19 cellular contexts compared by ENCODE assay signal in the genomic region with DNA sequence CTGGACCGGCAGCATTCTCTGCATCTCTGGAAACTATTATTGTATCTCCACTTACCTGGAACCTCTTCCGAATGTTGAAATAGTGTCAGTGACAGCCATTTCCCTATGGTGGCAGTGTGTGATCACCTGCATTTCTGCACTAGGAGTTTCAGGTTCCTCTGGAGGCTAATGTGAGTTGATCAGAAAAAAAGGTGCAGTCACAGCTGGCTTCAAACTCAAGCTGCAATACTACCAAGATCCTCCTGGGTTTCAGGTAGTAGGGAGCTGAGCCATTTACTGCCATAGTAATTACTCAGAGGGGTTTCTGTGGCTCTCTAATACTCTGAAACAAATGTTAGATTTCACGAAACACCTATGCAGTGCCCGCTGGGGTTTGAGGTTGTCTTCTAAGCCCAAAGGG.
DNase-seq lines count a peak whose midpoint lies in the region; ATAC-seq, FAIRE-seq and TF ChIP-seq lines count a peak whose summit lies in the region.
"Had no signal": no experiment of that assay in that cellular context is flagged by ENCODE, and none has a peak within 500 bp of the region (broad histone marks: within the 10 kb centered on the region; RNA-seq: fewer than 3 reads in every experiment).

No MANE protein-coding gene starts in this region.

- H3K4me1 Mint-ChIP-seq in activated CD4-positive, alpha-beta T cell treated with anti-CD3 and anti-CD28 coated beads, Interleukin-2, amount 10 ng/mL, durations not matched to agents 24 days and 14 days = no peaks in the 10 kb centered on the region
- no peaks in the 10 kb centered on the region for H3K4me1 Mint-ChIP-seq in stimulated activated effector memory CD8-positive, alpha-beta T cell treated with anti-CD3 and anti-CD28 coated beads, Interleukin-12 subunit alpha, Interleukin-12 subunit beta, amount 100 ng/mL, for 72 hours
- no peaks in the 10 kb centered on the region for H3K4me1 Mint-ChIP-seq in natural killer cell treated with Interleukin-12 subunit alpha and Interleukin-12 subunit beta and Interleukin-15 and Interleukin-18, amount 100 ng/mL, for 72 hours (ENCODE audit: low read depth in 2 of 2)
- H3K4me1 Mint-ChIP-seq: activated CD4-positive, alpha-beta memory T cell treated with anti-CD3 and anti-CD28 coated beads, Interleukin-2, amount 10 ng/mL, durations not matched to agents 7 days and 5 days; activated naive CD4-positive, alpha-beta T cell treated with anti-CD3 and anti-CD28 coated beads, Interleukin-2, amount 50 U/mL, for 24 hours had no signal

- FAIRE-seq in GM12878 (lab: Jason Lieb, UNC) = no peak

- intact Hi-C loops in activated CD4-positive, alpha-beta T cell treated with anti-CD3 and anti-CD28 coated beads, Interleukin-2, amount 10 ng/mL, durations not matched to agents 24 days and 14 days (cut with micrococcal nuclease) = no loop called here
- intact Hi-C loops in GM12878 (cut with micrococcal nuclease; ENCODE audit: unreplicated experiment) = no loop called here

- H3K9me3 ChIP-seq in GM12878 (replicated peaks; ENCODE audit: control insufficient read depth, insufficient read depth, low read length) = no peaks in the 10 kb centered on the region
- H3K9me3 ChIP-seq: body of pancreas, sigmoid colon had no signal

- ATAC-seq in GM12878 = peak; percentile 79
- no peak for ATAC-seq in stimulated activated effector memory CD8-positive, alpha-beta T cell treated with anti-CD3 and anti-CD28 coated beads, Interleukin-12 subunit alpha, Interleukin-12 subunit beta, amount 100 ng/mL, for 72 hours
- no peak for ATAC-seq in natural killer cell treated with Interleukin-12 subunit alpha and Interleukin-12 subunit beta and Interleukin-15 and Interleukin-18, amount 100 ng/mL, for 72 hours
- ATAC-seq: activated T-cell treated with anti-CD3 and anti-CD28 coated beads, Interleukin-2, amount 50 U/mL, for 4 hours; CD8-positive, alpha-beta T cell had no signal

- TF ChIP-seq RAD21 in GM12878 (IDR thresholded peaks at IDR 0.05; ENCODE audit: insufficient read depth, low read depth, low read length) = no peak

- no peak overlapping the region for H3K4me3 Mint-ChIP-seq in activated CD4-positive, alpha-beta T cell treated with anti-CD3 and anti-CD28 coated beads, Interleukin-2, amount 10 ng/mL, durations not matched to agents 24 days and 14 days
- no peak overlapping the region for H3K4me3 Mint-ChIP-seq in stimulated activated effector memory CD8-positive, alpha-beta T cell treated with anti-CD3 and anti-CD28 coated beads, Interleukin-12 subunit alpha, Interleukin-12 subunit beta, amount 100 ng/mL, for 72 hours
- no peak overlapping the region for H3K4me3 Mint-ChIP-seq in natural killer cell treated with Interleukin-12 subunit alpha and Interleukin-12 subunit beta and Interleukin-15 and Interleukin-18, amount 100 ng/mL, for 72 hours
- H3K4me3 Mint-ChIP-seq: activated CD4-positive, alpha-beta memory T cell treated with anti-CD3 and anti-CD28 coated beads, Interleukin-2, amount 10 ng/mL, durations not matched to agents 7 days and 5 days; activated naive CD4-positive, alpha-beta T cell treated with anti-CD3 and anti-CD28 coated beads, Interleukin-2, amount 50 U/mL, for 24 hours; activated T-cell treated with anti-CD3 and anti-CD28 coated beads, Interleukin-2, amount 50 U/mL, for 4 hours; CD8-positive, alpha-beta T cell; dendritic cell treated with granulocyte-macrophage colony-stimulating factor and Interleukin-4, amounts not matched to agents 40 ng/mL and 50 ng/mL, for 4 days; mesothelial cell of epicardium had no signal

- no peaks in the 10 kb centered on the region for H3K4me1 ChIP-seq in GM12878 (ENCODE audit: control insufficient read depth, insufficient read depth, low read length)

- H3K27me3 Mint-ChIP-seq in activated CD4-positive, alpha-beta T cell treated with anti-CD3 and anti-CD28 coated beads, Interleukin-2, amount 10 ng/mL, durations not matched to agents 24 days and 14 days = peaks cover 2% of the 10 kb centered on the region
- H3K27me3 Mint-ChIP-seq in natural killer cell treated with Interleukin-12 subunit alpha and Interleukin-12 subunit beta and Interleukin-15 and Interleukin-18, amount 100 ng/mL, for 72 hours = no peaks in the 10 kb centered on the region
- H3K27me3 Mint-ChIP-seq: activated CD4-positive, alpha-beta memory T cell treated with anti-CD3 and anti-CD28 coated beads, Interleukin-2, amount 10 ng/mL, durations not matched to agents 7 days and 5 days; activated naive CD4-positive, alpha-beta T cell treated with anti-CD3 and anti-CD28 coated beads, Interleukin-2, amount 50 U/mL, for 24 hours; dendritic cell treated with granulocyte-macrophage colony-stimulating factor and Interleukin-4, amounts not matched to agents 40 ng/mL and 50 ng/mL, for 4 days had no signal

- POLR2A ChIA-PET in GM12878 (lab: Charles Lee) = interaction anchor here (0.8 kb wide), 1 partner anchor 193 kb away, joined by 3 read pairs; no protein-coding TSS in a partner anchor

- no peak overlapping the region for H2AFZ ChIP-seq in GM12878 (ENCODE audit: control insufficient read depth, low read depth, low read length)

- TF ChIP-seq CTCF in GM12878 (IDR thresholded peaks at IDR 0.05 in 2 of 3, conservative IDR thresholded peaks at IDR 0.05 in 1 of 3; ENCODE audit: control insufficient read depth in 2 of 3, extremely low read depth in 1 of 3, insufficient read depth in 1 of 3, low read depth in 3 of 3, low read length in 3 of 3) = no peak

- H3K9ac ChIP-seq in GM12878 (ENCODE audit: control insufficient read depth, insufficient read depth, low read length) = no peak overlapping the region

- RAD21 ChIA-PET in GM12878 (lab: Charles Lee; ENCODE audit: unreplicated experiment) = no interaction called here

- no TSS peak for BruUV-seq in GM12878 (replicated peaks; lab: Mats Ljungman, UMichigan)

- H4K20me1 ChIP-seq in GM12878 (ENCODE audit: control insufficient read depth, insufficient read depth) = no peaks in the 10 kb centered on the region

- no peaks in the 10 kb centered on the region for H3K36me3 Mint-ChIP-seq in activated CD4-positive, alpha-beta T cell treated with anti-CD3 and anti-CD28 coated beads, Interleukin-2, amount 10 ng/mL, durations not matched to agents 24 days and 14 days (ENCODE audit: low read depth)
- no peaks in the 10 kb centered on the region for H3K36me3 Mint-ChIP-seq in stimulated activated effector memory CD8-positive, alpha-beta T cell treated with anti-CD3 and anti-CD28 coated beads, Interleukin-12 subunit alpha, Interleukin-12 subunit beta, amount 100 ng/mL, for 72 hours
- no peaks in the 10 kb centered on the region for H3K36me3 Mint-ChIP-seq in natural killer cell treated with Interleukin-12 subunit alpha and Interleukin-12 subunit beta and Interleukin-15 and Interleukin-18, amount 100 ng/mL, for 72 hours
- H3K36me3 Mint-ChIP-seq: activated naive CD4-positive, alpha-beta T cell treated with anti-CD3 and anti-CD28 coated beads, Interleukin-2, amount 50 U/mL, for 24 hours; CD8-positive, alpha-beta T cell; mesothelial cell of epicardium had no signal

- peak; percentile 36 for DNase-seq in activated CD4-positive, alpha-beta T cell treated with anti-CD3 and anti-CD28 coated beads, Interleukin-2, amount 10 ng/mL, durations not matched to agents 24 days and 14 days
- DNase-seq in activated CD4-positive, alpha-beta T cell treated with anti-CD3 and anti-CD28 coated beads, Interleukin-2, amount 50 U/mL, for 1 hour = no peak
- DNase-seq in M059J (ENCODE audit: low read depth) (peak; percentile 17), GM12878 (ENCODE audit: low read depth, low spot score) (no peak), renal cortical epithelial cell (ENCODE audit: low read depth) (peak; percentile 19), SIG-M5 treated with dmso at 0.1 percent for 504 hours (lab: John Stamatoyannopoulos, UW; ENCODE audit: unreplicated experiment) (no peak)
- no peak for DNase-seq in stimulated activated effector memory CD8-positive, alpha-beta T cell treated with anti-CD3 and anti-CD28 coated beads, Interleukin-12 subunit alpha, Interleukin-12 subunit beta, amount 100 ng/mL, for 72 hours (ENCODE audit: low spot score in 2 of 2)
- no peak for DNase-seq in natural killer cell treated with Interleukin-12 subunit alpha and Interleukin-12 subunit beta and Interleukin-15 and Interleukin-18, amount 100 ng/mL, for 72 hours (ENCODE audit: low spot score)
- DNase-seq: activated CD4-positive, alpha-beta memory T cell treated with anti-CD3 and anti-CD28 coated beads, Interleukin-2, amount 10 ng/mL, durations not matched to agents 7 days and 5 days; activated T-cell treated with anti-CD3 and anti-CD28 coated beads, Interleukin-2, amount 50 U/mL, for 4 hours; CD8-positive, alpha-beta T cell; islet precursor cell; NCI-H446 treated with DMSO at 0.1 percent for 48 hours; sigmoid colon; substantia nigra had no signal

- H3K27me3 ChIP-seq in GM12878 (replicated peaks in 1 of 2; ENCODE audit: control insufficient read depth in 2 of 2, insufficient read depth in 2 of 2, low read length in 1 of 2) = no peaks in the 10 kb centered on the region; a peak in 1 of 4 replicates
- H3K27me3 ChIP-seq: body of pancreas, sigmoid colon had no signal

- H3K4me2 ChIP-seq in GM12878 (ENCODE audit: control insufficient read depth, insufficient read depth) = no peak overlapping the region

- H3K4me3 ChIP-seq in GM12878 = no peak overlapping the region
- H3K4me3 ChIP-seq: body of pancreas, sigmoid colon had no signal

- no peak for TF ChIP-seq POLR2A in GM12878 (IDR thresholded peaks at IDR 0.05; ENCODE audit: low read depth, low read length)

- no peaks in the 10 kb centered on the region for H3K79me2 ChIP-seq in GM12878 (ENCODE audit: control insufficient read depth, insufficient read depth, low read length)

- CTCF ChIA-PET in GM12878 (lab: Yijun Ruan, JAX) = no interaction called here

- H3K27ac ChIP-seq in GM12878 (ENCODE audit: control insufficient read depth, insufficient read depth) = no peak overlapping the region
- H3K27ac ChIP-seq: sigmoid colon had no signal

- no peak overlapping the region for H3K27ac Mint-ChIP-seq in activated CD4-positive, alpha-beta T cell treated with anti-CD3 and anti-CD28 coated beads, Interleukin-2, amount 10 ng/mL, durations not matched to agents 24 days and 14 days
- H3K27ac Mint-ChIP-seq in stimulated activated effector memory CD8-positive, alpha-beta T cell treated with anti-CD3 and anti-CD28 coated beads, Interleukin-12 subunit alpha, Interleukin-12 subunit beta, amount 100 ng/mL, for 72 hours = no peak overlapping the region
- H3K27ac Mint-ChIP-seq in natural killer cell treated with Interleukin-12 subunit alpha and Interleukin-12 subunit beta and Interleukin-15 and Interleukin-18, amount 100 ng/mL, for 72 hours = no peak overlapping the region
- H3K27ac Mint-ChIP-seq: activated CD4-positive, alpha-beta memory T cell treated with anti-CD3 and anti-CD28 coated beads, Interleukin-2, amount 10 ng/mL, durations not matched to agents 7 days and 5 days; activated naive CD4-positive, alpha-beta T cell treated with anti-CD3 and anti-CD28 coated beads, Interleukin-2, amount 50 U/mL, for 24 hours; CD8-positive, alpha-beta T cell; dendritic cell treated with granulocyte-macrophage colony-stimulating factor and Interleukin-4, amounts not matched to agents 40 ng/mL and 50 ng/mL, for 4 days; mesothelial cell of epicardium had no signal

- SMC1A ChIA-PET in GM12878 (lab: Charles Lee; ENCODE audit: uncharacterized antibody, unreplicated experiment) = no interaction called here

- no peaks in the 10 kb centered on the region for H3K36me3 ChIP-seq in GM12878 (ENCODE audit: control insufficient read depth in 2 of 2, insufficient read depth in 2 of 2, low read length in 1 of 2)
- H3K36me3 ChIP-seq: sigmoid colon had no signal

- in situ Hi-C loops in GM12878 (cut with MboI) = no loop called here

- no peaks in the 10 kb centered on the region for H3K9me3 Mint-ChIP-seq in activated CD4-positive, alpha-beta T cell treated with anti-CD3 and anti-CD28 coated beads, Interleukin-2, amount 10 ng/mL, durations not matched to agents 24 days and 14 days
- no peaks in the 10 kb centered on the region for H3K9me3 Mint-ChIP-seq in stimulated activated effector memory CD8-positive, alpha-beta T cell treated with anti-CD3 and anti-CD28 coated beads, Interleukin-12 subunit alpha, Interleukin-12 subunit beta, amount 100 ng/mL, for 72 hours
- no peaks in the 10 kb centered on the region for H3K9me3 Mint-ChIP-seq in natural killer cell treated with Interleukin-12 subunit alpha and Interleukin-12 subunit beta and Interleukin-15 and Interleukin-18, amount 100 ng/mL, for 72 hours
- H3K9me3 Mint-ChIP-seq: activated CD4-positive, alpha-beta memory T cell treated with anti-CD3 and anti-CD28 coated beads, Interleukin-2, amount 10 ng/mL, durations not matched to agents 7 days and 5 days; activated naive CD4-positive, alpha-beta T cell treated with anti-CD3 and anti-CD28 coated beads, Interleukin-2, amount 50 U/mL, for 24 hours; activated T-cell treated with anti-CD3 and anti-CD28 coated beads, Interleukin-2, amount 50 U/mL, for 4 hours; dendritic cell treated with granulocyte-macrophage colony-stimulating factor and Interleukin-4, amounts not matched to agents 40 ng/mL and 50 ng/mL, for 4 days; mesothelial cell of epicardium had no signal

- TF ChIP-seq EP300 in GM12878 (IDR thresholded peaks at IDR 0.05; ENCODE audit: borderline replicate concordance in 1 of 2, control insufficient read depth in 1 of 2, low read depth in 2 of 2, low read length in 2 of 2) = no peak

- 25% methylated on average over 4 of the region's 4 CpGs for WGBS in GM12878 (ENCODE audit: insufficient coverage, insufficient replicate concordance, low lambda C conversion rate, missing lambda C conversion rate)

Comparison
In these comparisons a context has a peak if more than half of its experiments do, and no peak if none do; other contexts are left out.
1. DNase-seq: peak in activated CD4-positive, alpha-beta T cell treated with anti-CD3 and anti-CD28 coated beads, Interleukin-2, amount 10 ng/mL, durations not matched to agents 24 days and 14 days (single experiment), M059J (single experiment) and renal cortical epithelial cell (single experiment); none in activated CD4-positive, alpha-beta T cell treated with anti-CD3 and anti-CD28 coated beads, Interleukin-2, amount 50 U/mL, for 1 hour (single experiment), GM12878 (single experiment), stimulated activated effector memory CD8-positive, alpha-beta T cell treated with anti-CD3 and anti-CD28 coated beads, Interleukin-12 subunit alpha, Interleukin-12 subunit beta, amount 100 ng/mL, for 72 hours (0 of 2), natural killer cell treated with Interleukin-12 subunit alpha and Interleukin-12 subunit beta and Interleukin-15 and Interleukin-18, amount 100 ng/mL, for 72 hours (single experiment) and SIG-M5 treated with dmso at 0.1 percent for 504 hours (single experiment).